1 cellular context compared by ENCODE assay signal in the genomic region with DNA sequence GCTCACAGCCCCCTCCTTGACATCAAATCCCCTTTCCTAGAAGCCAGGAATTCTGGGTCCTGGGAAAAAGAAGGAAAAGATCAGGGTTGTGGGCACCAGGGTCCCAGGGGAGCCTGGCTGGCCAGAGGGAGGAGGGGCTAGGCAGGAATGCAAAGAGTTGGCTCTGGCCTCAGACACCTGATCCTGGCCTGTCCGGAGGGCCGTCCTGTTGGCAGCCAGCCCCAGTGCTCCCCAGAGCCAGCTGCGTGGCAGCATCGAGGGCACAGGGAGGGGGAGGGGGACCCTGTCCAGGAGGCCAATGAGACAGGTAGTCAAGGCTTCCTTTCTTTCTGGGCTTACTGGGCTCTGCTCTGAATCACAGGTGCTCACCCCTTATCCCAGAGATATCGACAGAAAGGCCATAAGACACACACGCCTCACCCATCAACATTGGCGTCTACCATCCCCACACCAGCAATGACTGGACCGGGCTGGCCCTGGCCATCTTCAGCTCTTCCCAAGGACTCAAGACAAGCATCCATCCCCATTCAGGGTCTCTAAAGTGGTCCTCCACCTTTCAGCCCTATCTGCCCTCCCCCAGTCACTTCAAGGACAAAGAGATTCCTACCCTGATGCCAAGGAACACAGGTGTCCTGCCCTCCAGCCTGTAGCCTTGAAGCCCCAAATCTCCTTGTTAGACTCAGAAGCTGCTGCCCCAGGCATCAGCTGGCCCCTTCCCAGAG.
TF ChIP-seq lines count a peak whose summit lies in the region.

No MANE protein-coding gene starts in this region.

TF ChIP-seq in SK-N-SH, 30 proteins besides CTCF, POLR2A, EP300 and RAD21 (continued from another document):
- TF ChIP-seq, protein P1, sequence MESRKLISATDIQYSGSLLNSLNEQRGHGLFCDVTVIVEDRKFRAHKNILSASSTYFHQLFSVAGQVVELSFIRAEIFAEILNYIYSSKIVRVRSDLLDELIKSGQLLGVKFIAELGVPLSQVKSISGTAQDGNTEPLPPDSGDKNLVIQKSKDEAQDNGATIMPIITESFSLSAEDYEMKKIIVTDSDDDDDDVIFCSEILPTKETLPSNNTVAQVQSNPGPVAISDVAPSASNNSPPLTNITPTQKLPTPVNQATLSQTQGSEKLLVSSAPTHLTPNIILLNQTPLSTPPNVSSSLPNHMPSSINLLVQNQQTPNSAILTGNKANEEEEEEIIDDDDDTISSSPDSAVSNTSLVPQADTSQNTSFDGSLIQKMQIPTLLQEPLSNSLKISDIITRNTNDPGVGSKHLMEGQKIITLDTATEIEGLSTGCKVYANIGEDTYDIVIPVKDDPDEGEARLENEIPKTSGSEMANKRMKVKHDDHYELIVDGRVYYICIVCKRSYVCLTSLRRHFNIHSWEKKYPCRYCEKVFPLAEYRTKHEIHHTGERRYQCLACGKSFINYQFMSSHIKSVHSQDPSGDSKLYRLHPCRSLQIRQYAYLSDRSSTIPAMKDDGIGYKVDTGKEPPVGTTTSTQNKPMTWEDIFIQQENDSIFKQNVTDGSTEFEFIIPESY (IDR thresholded peaks at IDR 0.05; ENCODE audit: borderline replicate concordance, low read depth) = no peak
- TF ChIP-seq RCOR1 (IDR thresholded peaks at IDR 0.05; ENCODE audit: low read length) = no peak
- no peak for TF ChIP-seq FOXM1 (IDR thresholded peaks at IDR 0.05; ENCODE audit: low read depth)
- TF ChIP-seq CHD2 (IDR thresholded peaks at IDR 0.05; ENCODE audit: low read length, partially characterized antibody) = peak; percentile 11
- TF ChIP-seq MEF2A (IDR thresholded peaks at IDR 0.05; ENCODE audit: borderline replicate concordance, low read depth) = no peak
- no peak for TF ChIP-seq TEAD4 (IDR thresholded peaks at IDR 0.05; ENCODE audit: borderline replicate concordance, insufficient read depth)
- TF ChIP-seq NFIC (IDR thresholded peaks at IDR 0.05; ENCODE audit: borderline replicate concordance) = peak; percentile 44; the same call in 1 of the 2 replicates
- TF ChIP-seq RFX5 (IDR thresholded peaks at IDR 0.05; ENCODE audit: low read length) = no peak
- TF ChIP-seq TCF12 (IDR thresholded peaks at IDR 0.05) = peak; percentile 7; the same call in 1 of the 2 replicates
- TF ChIP-seq FOXJ3 (CRISPR knock-in tag; IDR thresholded peaks at IDR 0.05) = no peak
- TF ChIP-seq RXRA (IDR thresholded peaks at IDR 0.05; ENCODE audit: borderline replicate concordance, low read depth) = no peak
TF ChIP-seq in SK-N-SH: peak in this region for 3.
